8 cellular contexts compared by ENCODE assay signal in genomic region chr22:21568207-21569075, GRCh38. TPM values are rescaled to one million over a fixed set of nuclear protein-coding genes. Genes with fewer than 3 reads are reported as not detected.
A peak's percentile ranks its signal among the peaks of the same experiment; 100 is the strongest.
DNase-seq lines count a peak whose midpoint lies in the region; ATAC-seq lines count a peak whose summit lies in the region.

No MANE protein-coding gene starts in this region.

- H3K9ac ChIP-seq in mucosa of rectum (ENCODE audit: low read depth in 1 of 2, low read length in 2 of 2): peak overlapping the region; percentile 88 to 95

- H3K4me1 ChIP-seq in ectodermal cell (ENCODE audit: control insufficient read depth, insufficient read depth, low read length) (peaks cover 19% of the 10 kb centered on the region), mucosa of rectum (ENCODE audit: control insufficient read depth in 2 of 2, insufficient read depth in 2 of 2, low read length in 2 of 2) (peaks cover 22 to 28% of the 10 kb centered on the region in 2 donors), urinary bladder (ENCODE audit: insufficient read depth) (no peaks in the 10 kb centered on the region)

- H3K27ac ChIP-seq in ectodermal cell (ENCODE audit: insufficient read depth, low read depth, low read length, poor library complexity, severe bottlenecking) (no peak overlapping the region), mucosa of rectum (ENCODE audit: low read depth in 2 of 2, low read length in 2 of 2) (peak overlapping the region; percentile 85 to 89), urinary bladder (ENCODE audit: low read depth) (peak overlapping the region; percentile 97)

- H3K4me3 ChIP-seq in GM08714 (ENCODE audit: low read length) (peak overlapping the region; percentile 87), ectodermal cell (ENCODE audit: insufficient read depth, low read depth, low read length) (peak overlapping the region; percentile 93), mucosa of rectum (ENCODE audit: low read length in 2 of 2) (peak overlapping the region; percentile 83 to 85), urinary bladder (ENCODE audit: low read depth, low read length) (peak overlapping the region; percentile 90)

- no peaks in the 10 kb centered on the region for H3K9me3 ChIP-seq in ectodermal cell (ENCODE audit: control insufficient read depth, low read length)
- no peaks in the 10 kb centered on the region for H3K9me3 ChIP-seq in mucosa of rectum (ENCODE audit: control insufficient read depth in 2 of 2, low read length in 2 of 2)

- WGBS in ectodermal cell, 2 experiments: 2 to 4% methylated on average over 34 of the region's 34 CpGs
- 1% methylated on average over 34 of the region's 34 CpGs for whole genome bisulfite sequencing in urinary bladder

- no peaks in the 10 kb centered on the region for H3K27me3 ChIP-seq in ectodermal cell (ENCODE audit: control insufficient read depth, insufficient read depth, low read length, poor library complexity, severe bottlenecking)
- no peaks in the 10 kb centered on the region for H3K27me3 ChIP-seq in mucosa of rectum (ENCODE audit: control insufficient read depth in 2 of 2, insufficient read depth in 2 of 2, low read length in 2 of 2)

- DNase-seq in T-helper 2 cell (peak in 3 of 5 experiments; percentile 6 to 46 (median 22)), middle frontal gyrus (ENCODE audit: extremely low spot score, low spot score) (no peak), pons (ENCODE audit: low spot score) (no peak)

- peak; percentile 15 for ATAC-seq in HG02798 (IDR thresholded peaks at IDR 0.05; ENCODE audit: poor library complexity, unreplicated experiment)

- H3K36me3 ChIP-seq in ectodermal cell (ENCODE audit: control insufficient read depth, insufficient read depth, low read length) (no peaks in the 10 kb centered on the region), mucosa of rectum (ENCODE audit: control insufficient read depth in 2 of 2, insufficient read depth in 2 of 2, low read length in 2 of 2) (no peaks in the 10 kb centered on the region), urinary bladder (ENCODE audit: insufficient read depth) (no peaks in the 10 kb centered on the region)

RNA-seq across cellular contexts. Expression of gene UBE2L3, which starts 0.9 kb away (rescaled TPM):
- polyA plus RNA-seq in ectodermal cell (2013, experiment 1 of 4): 92.6 TPM
- polyA plus RNA-seq in ectodermal cell (2013, experiment 2 of 4): 93.7 TPM
- 80.7 TPM for polyA plus RNA-seq in ectodermal cell (2013, experiment 3 of 4)
- polyA plus RNA-seq in ectodermal cell (2013, experiment 4 of 4): 95.2 TPM
- 32.4 TPM for total RNA-seq in urinary bladder
- 55.6 TPM for polyA plus RNA-seq in urinary bladder

RNA-seq across cellular contexts. Expression of gene RIMBP3C, which starts 17.2 kb away (rescaled TPM):
- polyA plus RNA-seq in ectodermal cell (2013, experiment 1 of 4): 0.35 TPM
- polyA plus RNA-seq in ectodermal cell (2013, experiment 2 of 4): 0.18 TPM
- polyA plus RNA-seq in ectodermal cell (2013, experiment 3 of 4): 0.16 TPM
- polyA plus RNA-seq in ectodermal cell (2013, experiment 4 of 4): not detected
- total RNA-seq in urinary bladder: 0.26 TPM
- not detected for polyA plus RNA-seq in urinary bladder

Comparison
In these comparisons a context has a peak if more than half of its experiments do, and no peak if none do; other contexts are left out.
1. DNase-seq: peak in T-helper 2 cell (3 of 5); none in middle frontal gyrus (single experiment) and pons (single experiment).
2. Peak in every context shown above with its lines, with median percentiles within 50 percentile points of each other: H3K4me3 ChIP-seq.